19 cellular contexts compared by ENCODE assay signal in genomic region chr21:10471999-10472398, GRCh38. TPM values are rescaled to one million over a fixed set of nuclear protein-coding genes. Genes with fewer than 3 reads are reported as not detected.
"Had no signal": no experiment of that assay in that cellular context is flagged by ENCODE, and none has a peak within 500 bp of the region (broad histone marks: within the 10 kb centered on the region; RNA-seq: fewer than 3 reads in every experiment).

No MANE protein-coding gene starts in this region.

RNA-seq across cellular contexts. Expression of gene TPTE, which starts 49.4 kb away (rescaled TPM):
- total RNA-seq: naive thymus-derived CD4-positive, alpha-beta T cell; natural killer cell; occipital lobe; osteoblast; pancreas; progenitor cell of endocrine pancreas; psoas muscle; renal cortical epithelial cell; right cardiac atrium; right lobe of liver; smooth muscle cell; stomach; subcutaneous adipose tissue; temporal lobe; thoracic aorta; tibial nerve; upper lobe of left lung; urinary bladder had no signal
- polyA plus RNA-seq: naive thymus-derived CD4-positive, alpha-beta T cell; neural cell; psoas muscle; right cardiac atrium; smooth muscle cell; stomach; urinary bladder had no signal
